2 cellular contexts compared by ENCODE assay signal in the genomic region with DNA sequence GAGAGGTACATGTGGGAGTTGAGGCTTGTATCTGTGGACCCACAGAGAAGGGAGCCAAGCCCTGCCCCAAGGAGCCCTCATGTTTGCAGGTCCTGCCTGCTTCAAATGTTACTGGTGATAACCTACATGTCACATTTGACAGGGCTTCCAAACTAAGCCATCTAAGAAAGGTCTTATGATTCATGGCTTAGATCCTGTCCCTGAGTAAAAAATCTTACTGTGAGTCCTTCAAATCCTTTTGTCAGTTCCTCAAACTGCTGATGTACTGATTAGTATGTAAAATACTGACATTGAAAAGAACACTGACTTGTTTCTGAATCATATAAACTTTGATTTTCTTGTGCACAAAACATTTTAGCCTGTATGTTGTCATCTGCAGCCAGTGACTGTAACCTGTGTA.
TF ChIP-seq lines count a peak whose summit lies in the region.

No MANE protein-coding gene starts in this region.

TF ChIP-seq in A549, 52 proteins besides CTCF, POLR2A, EP300 and RAD21 (continued from another document):
- TF ChIP-seq ATOH8 (CRISPR knock-in tag; IDR thresholded peaks at IDR 0.05; ENCODE audit: low read depth) (no peak), ZFP36 (IDR thresholded peaks at IDR 0.05; ENCODE audit: borderline replicate concordance, partially characterized antibody) (no peak), HEYL (CRISPR knock-in tag; IDR thresholded peaks at IDR 0.05) (no peak)

TF ChIP-seq in HEK293, 187 proteins besides CTCF, POLR2A, EP300 and RAD21 (continued from another document):
- TF ChIP-seq, protein P1, sequence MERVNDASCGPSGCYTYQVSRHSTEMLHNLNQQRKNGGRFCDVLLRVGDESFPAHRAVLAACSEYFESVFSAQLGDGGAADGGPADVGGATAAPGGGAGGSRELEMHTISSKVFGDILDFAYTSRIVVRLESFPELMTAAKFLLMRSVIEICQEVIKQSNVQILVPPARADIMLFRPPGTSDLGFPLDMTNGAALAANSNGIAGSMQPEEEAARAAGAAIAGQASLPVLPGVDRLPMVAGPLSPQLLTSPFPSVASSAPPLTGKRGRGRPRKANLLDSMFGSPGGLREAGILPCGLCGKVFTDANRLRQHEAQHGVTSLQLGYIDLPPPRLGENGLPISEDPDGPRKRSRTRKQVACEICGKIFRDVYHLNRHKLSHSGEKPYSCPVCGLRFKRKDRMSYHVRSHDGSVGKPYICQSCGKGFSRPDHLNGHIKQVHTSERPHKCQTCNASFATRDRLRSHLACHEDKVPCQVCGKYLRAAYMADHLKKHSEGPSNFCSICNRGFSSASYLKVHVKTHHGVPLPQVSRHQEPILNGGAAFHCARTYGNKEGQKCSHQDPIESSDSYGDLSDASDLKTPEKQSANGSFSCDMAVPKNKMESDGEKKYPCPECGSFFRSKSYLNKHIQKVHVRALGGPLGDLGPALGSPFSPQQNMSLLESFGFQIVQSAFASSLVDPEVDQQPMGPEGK (tag by site-specific recombination; IDR thresholded peaks at IDR 0.05) = no peak
- TF ChIP-seq, protein P2, sequence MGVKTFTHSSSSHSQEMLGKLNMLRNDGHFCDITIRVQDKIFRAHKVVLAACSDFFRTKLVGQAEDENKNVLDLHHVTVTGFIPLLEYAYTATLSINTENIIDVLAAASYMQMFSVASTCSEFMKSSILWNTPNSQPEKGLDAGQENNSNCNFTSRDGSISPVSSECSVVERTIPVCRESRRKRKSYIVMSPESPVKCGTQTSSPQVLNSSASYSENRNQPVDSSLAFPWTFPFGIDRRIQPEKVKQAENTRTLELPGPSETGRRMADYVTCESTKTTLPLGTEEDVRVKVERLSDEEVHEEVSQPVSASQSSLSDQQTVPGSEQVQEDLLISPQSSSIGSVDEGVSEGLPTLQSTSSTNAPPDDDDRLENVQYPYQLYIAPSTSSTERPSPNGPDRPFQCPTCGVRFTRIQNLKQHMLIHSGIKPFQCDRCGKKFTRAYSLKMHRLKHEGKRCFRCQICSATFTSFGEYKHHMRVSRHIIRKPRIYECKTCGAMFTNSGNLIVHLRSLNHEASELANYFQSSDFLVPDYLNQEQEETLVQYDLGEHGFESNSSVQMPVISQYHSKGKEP (tag by site-specific recombination; IDR thresholded peaks at IDR 0.05) = no peak
- TF ChIP-seq ZNF701 (tag by site-specific recombination; IDR thresholded peaks at IDR 0.05) (no peak), ZNF585B (tag by site-specific recombination; IDR thresholded peaks at IDR 0.05) (no peak), ZNF777 (tag by site-specific recombination; IDR thresholded peaks at IDR 0.05; ENCODE audit: borderline replicate concordance) (no peak), ZNF768 (tag by site-specific recombination; IDR thresholded peaks at IDR 0.05) (no peak), IKZF3 (tag by site-specific recombination; IDR thresholded peaks at IDR 0.05) (no peak), ZNF626 (tag by site-specific recombination; IDR thresholded peaks at IDR 0.05) (no peak)
- TF ChIP-seq, protein P3, sequence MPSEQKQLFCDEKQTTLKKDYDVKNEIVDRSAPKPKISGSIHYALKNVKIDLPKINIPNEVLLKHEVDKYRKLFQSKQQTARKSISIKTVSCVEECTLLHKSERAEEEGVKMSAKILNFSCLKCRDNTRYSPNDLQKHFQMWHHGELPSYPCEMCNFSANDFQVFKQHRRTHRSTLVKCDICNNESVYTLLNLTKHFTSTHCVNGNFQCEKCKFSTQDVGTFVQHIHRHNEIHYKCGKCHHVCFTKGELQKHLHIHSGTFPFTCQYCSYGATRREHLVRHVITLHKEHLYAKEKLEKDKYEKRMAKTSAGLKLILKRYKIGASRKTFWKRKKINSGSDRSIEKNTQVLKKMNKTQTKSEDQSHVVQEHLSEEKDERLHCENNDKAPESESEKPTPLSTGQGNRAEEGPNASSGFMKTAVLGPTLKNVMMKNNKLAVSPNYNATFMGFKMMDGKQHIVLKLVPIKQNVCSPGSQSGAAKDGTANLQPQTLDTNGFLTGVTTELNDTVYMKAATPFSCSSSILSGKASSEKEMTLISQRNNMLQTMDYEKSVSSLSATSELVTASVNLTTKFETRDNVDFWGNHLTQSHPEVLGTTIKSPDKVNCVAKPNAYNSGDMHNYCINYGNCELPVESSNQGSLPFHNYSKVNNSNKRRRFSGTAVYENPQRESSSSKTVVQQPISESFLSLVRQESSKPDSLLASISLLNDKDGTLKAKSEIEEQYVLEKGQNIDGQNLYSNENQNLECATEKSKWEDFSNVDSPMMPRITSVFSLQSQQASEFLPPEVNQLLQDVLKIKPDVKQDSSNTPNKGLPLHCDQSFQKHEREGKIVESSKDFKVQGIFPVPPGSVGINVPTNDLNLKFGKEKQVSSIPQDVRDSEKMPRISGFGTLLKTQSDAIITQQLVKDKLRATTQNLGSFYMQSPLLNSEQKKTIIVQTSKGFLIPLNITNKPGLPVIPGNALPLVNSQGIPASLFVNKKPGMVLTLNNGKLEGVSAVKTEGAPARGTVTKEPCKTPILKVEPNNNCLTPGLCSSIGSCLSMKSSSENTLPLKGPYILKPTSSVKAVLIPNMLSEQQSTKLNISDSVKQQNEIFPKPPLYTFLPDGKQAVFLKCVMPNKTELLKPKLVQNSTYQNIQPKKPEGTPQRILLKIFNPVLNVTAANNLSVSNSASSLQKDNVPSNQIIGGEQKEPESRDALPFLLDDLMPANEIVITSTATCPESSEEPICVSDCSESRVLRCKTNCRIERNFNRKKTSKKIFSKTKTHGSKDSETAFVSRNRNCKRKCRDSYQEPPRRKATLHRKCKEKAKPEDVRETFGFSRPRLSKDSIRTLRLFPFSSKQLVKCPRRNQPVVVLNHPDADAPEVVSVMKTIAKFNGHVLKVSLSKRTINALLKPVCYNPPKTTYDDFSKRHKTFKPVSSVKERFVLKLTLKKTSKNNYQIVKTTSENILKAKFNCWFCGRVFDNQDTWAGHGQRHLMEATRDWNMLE (tag by site-specific recombination; conservative IDR thresholded peaks at IDR 0.05; ENCODE audit: low read depth) = no peak
TF ChIP-seq in HEK293: peak in this region for 0.
